ENCODE assay signal across 31 cellular contexts in the genomic region with DNA sequence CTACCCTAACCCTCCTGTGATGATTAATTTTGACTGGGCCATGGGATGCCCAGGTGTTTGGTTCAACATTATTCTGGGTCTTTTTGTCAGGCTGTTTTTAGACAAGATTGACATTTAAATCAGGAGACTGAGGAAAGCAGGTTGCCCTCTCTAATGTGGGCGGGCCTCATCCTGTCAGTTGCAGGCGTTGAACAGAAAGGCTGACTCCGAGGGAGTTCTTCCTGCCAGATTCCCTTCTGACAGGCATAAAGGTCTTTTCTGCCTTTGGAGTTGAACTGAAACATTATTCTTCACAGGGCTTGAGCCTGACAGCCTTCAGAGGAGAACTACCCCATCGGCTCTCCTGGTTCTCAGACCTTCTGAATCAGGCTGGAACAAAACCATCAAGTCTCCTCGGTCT. TPM values are rescaled to one million over a fixed set of nuclear protein-coding genes. Genes with fewer than 3 reads are reported as not detected.
"Had no signal": no experiment of that assay in that cellular context is flagged by ENCODE, and none has a peak within 500 bp of the region (broad histone marks: within the 10 kb centered on the region; RNA-seq: fewer than 3 reads in every experiment).

No MANE protein-coding gene starts in this region.

- H3K27ac Mint-ChIP-seq: activated CD4-positive, alpha-beta T cell treated with anti-CD3 and anti-CD28 coated beads for 36 hours; activated CD4-positive, alpha-beta T cell treated with anti-CD3 and anti-CD28 coated beads, Interleukin-2, amount 10 ng/mL, durations not matched to agents 7 days and 5 days; activated CD8-positive, alpha-beta T cell treated with anti-CD3 and anti-CD28 coated beads, Interleukin-2, amount 10 ng/mL, durations not matched to agents 7 days and 5 days; activated naive CD4-positive, alpha-beta T cell treated with anti-CD3 and anti-CD28 coated beads, Interleukin-2, amount 50 U/mL, for 24 hours; activated naive CD8-positive, alpha-beta T cell treated with anti-CD3 and anti-CD28 coated beads, Interleukin-2, amount 10 ng/mL, durations not matched to agents 7 days and 5 days; activated T-cell treated with anti-CD3 and anti-CD28 coated beads, Interleukin-2, amount 50 U/mL, for 24 hours; activated T-helper 2 cell treated with anti-CD3 and anti-CD28 coated beads, Interferon-gamma antibody, Interleukin-2, Interleukin-4, amounts not matched to agents 10 μg/mL and 5 μg/mL and 100 μg/mL, durations not matched to agents 14 hours and 24 hours and 36 hours; T-helper 1 cell treated with Interleukin-12 subunit alpha and Interleukin-12 subunit beta and Interleukin-4 antibody, amounts not matched to agents 30 μg/mL and 1 μg/mL, for 36 hours; T-helper 2 cell treated with Interferon-gamma antibody and Interleukin-4, amounts not matched to agents 5 μg/mL and 100 μg/mL, for 36 hours had no signal

- H3K36me3 ChIP-seq: breast epithelium, Peyer's patch had no signal

- H3K27me3 Mint-ChIP-seq: activated CD4-positive, alpha-beta T cell treated with anti-CD3 and anti-CD28 coated beads for 36 hours; activated CD4-positive, alpha-beta T cell treated with anti-CD3 and anti-CD28 coated beads, Interleukin-2, amount 10 ng/mL, durations not matched to agents 7 days and 5 days; activated naive CD4-positive, alpha-beta T cell treated with anti-CD3 and anti-CD28 coated beads, Interleukin-2, amount 50 U/mL, for 24 hours; activated naive CD8-positive, alpha-beta T cell treated with anti-CD3 and anti-CD28 coated beads, Interleukin-2, amount 10 ng/mL, durations not matched to agents 7 days and 5 days; activated T-cell treated with anti-CD3 and anti-CD28 coated beads, Interleukin-2, amount 50 U/mL, for 24 hours had no signal

- DNase-seq: activated CD4-positive, alpha-beta T cell treated with anti-CD3 and anti-CD28 coated beads for 36 hours; activated CD4-positive, alpha-beta T cell treated with anti-CD3 and anti-CD28 coated beads, Interleukin-2, amount 10 ng/mL, durations not matched to agents 7 days and 5 days; activated CD4-positive, alpha-beta T cell treated with anti-CD3 and anti-CD28 coated beads, Interleukin-2, amount 50 U/mL, for 48 hours; activated CD8-positive, alpha-beta T cell treated with anti-CD3 and anti-CD28 coated beads, Interleukin-2, amount 10 ng/mL, durations not matched to agents 7 days and 5 days; activated gamma-delta T cell; activated naive CD4-positive, alpha-beta T cell treated with Interleukin-2 at 50 U/mL for 16 hours; activated naive CD8-positive, alpha-beta T cell treated with anti-CD3 and anti-CD28 coated beads, Interleukin-2, amount 10 ng/mL, durations not matched to agents 7 days and 5 days; activated T-cell treated with anti-CD3 and anti-CD28 coated beads, Interleukin-2, amount 50 U/mL, for 24 hours; body of pancreas; Karpas-422; NCI-H1105; NCI-H1417 treated with DMSO at 0.1 percent for 48 hours; NCI-H187 treated with DMSO at 0.1 percent for 48 hours; NCI-H2081 treated with DMSO at 0.1 percent for 48 hours; NCI-H510A; NCI-H526; NCI-H748 treated with DMSO at 0.1 percent for 48 hours; NK-92 treated with Interleukin-12 subunit alpha and Interleukin-12 subunit beta, amount 100 ng/mL, for 24 hours; PC-3; Peyer's patch; RPMI8226; SHP77 treated with DMSO at 0.1 percent for 48 hours; SK-N-SH had no signal

- H3K9me3 ChIP-seq: body of pancreas, breast epithelium, Peyer's patch, SJSA1, SK-N-SH had no signal

- H3K4me1 ChIP-seq: SJSA1 had no signal

- H3K9me3 Mint-ChIP-seq: activated CD4-positive, alpha-beta T cell treated with anti-CD3 and anti-CD28 coated beads, Interleukin-2, amount 10 ng/mL, durations not matched to agents 7 days and 5 days; activated naive CD4-positive, alpha-beta T cell treated with anti-CD3 and anti-CD28 coated beads, Interleukin-2, amount 50 U/mL, for 24 hours; activated naive CD8-positive, alpha-beta T cell treated with anti-CD3 and anti-CD28 coated beads, Interleukin-2, amount 10 ng/mL, durations not matched to agents 7 days and 5 days; activated T-cell treated with anti-CD3 and anti-CD28 coated beads, Interleukin-2, amount 50 U/mL, for 24 hours; activated T-helper 2 cell treated with anti-CD3 and anti-CD28 coated beads, Interferon-gamma antibody, Interleukin-2, Interleukin-4, amounts not matched to agents 10 μg/mL and 5 μg/mL and 100 μg/mL, durations not matched to agents 14 hours and 24 hours and 36 hours; T-helper 1 cell treated with Interleukin-12 subunit alpha and Interleukin-12 subunit beta and Interleukin-4 antibody, amounts not matched to agents 30 μg/mL and 1 μg/mL, for 36 hours; T-helper 2 cell treated with Interferon-gamma antibody and Interleukin-4, amounts not matched to agents 5 μg/mL and 100 μg/mL, for 36 hours had no signal

- ATAC-seq: activated CD4-positive, alpha-beta T cell treated with anti-CD3 and anti-CD28 coated beads for 36 hours; activated CD8-positive, alpha-beta T cell treated with anti-CD3 and anti-CD28 coated beads, Interleukin-2, amount 10 ng/mL, durations not matched to agents 7 days and 5 days; body of pancreas; PC-3 had no signal

- H3K27me3 ChIP-seq: body of pancreas, breast epithelium, Peyer's patch, SJSA1 had no signal

- H3K4me3 Mint-ChIP-seq: activated CD4-positive, alpha-beta T cell treated with anti-CD3 and anti-CD28 coated beads for 36 hours; activated CD4-positive, alpha-beta T cell treated with anti-CD3 and anti-CD28 coated beads, Interleukin-2, amount 10 ng/mL, durations not matched to agents 7 days and 5 days; activated CD8-positive, alpha-beta T cell treated with anti-CD3 and anti-CD28 coated beads, Interleukin-2, amount 10 ng/mL, durations not matched to agents 7 days and 5 days; activated naive CD4-positive, alpha-beta T cell treated with anti-CD3 and anti-CD28 coated beads, Interleukin-2, amount 50 U/mL, for 24 hours; activated naive CD8-positive, alpha-beta T cell treated with anti-CD3 and anti-CD28 coated beads, Interleukin-2, amount 10 ng/mL, durations not matched to agents 7 days and 5 days; activated T-cell treated with anti-CD3 and anti-CD28 coated beads, Interleukin-2, amount 50 U/mL, for 24 hours; T-helper 1 cell treated with Interleukin-12 subunit alpha and Interleukin-12 subunit beta and Interleukin-4 antibody, amounts not matched to agents 30 μg/mL and 1 μg/mL, for 36 hours; T-helper 2 cell treated with Interferon-gamma antibody and Interleukin-4, amounts not matched to agents 5 μg/mL and 100 μg/mL, for 36 hours had no signal

- H3K4me3 ChIP-seq: body of pancreas, breast epithelium, Peyer's patch, SJSA1 had no signal

- H3K27ac ChIP-seq: body of pancreas, breast epithelium, Peyer's patch, SJSA1 had no signal

RNA-seq across cellular contexts. Expression of a gene that starts 18.4 kb away (rescaled TPM):
- total RNA-seq: body of pancreas, PC-3 had no signal

RNA-seq across cellular contexts. Expression of a gene that starts 52.2 kb away (rescaled TPM):
- total RNA-seq: activated CD4-positive, alpha-beta T cell treated with anti-CD3 and anti-CD28 coated beads, Interleukin-2, amount 10 ng/mL, durations not matched to agents 7 days and 5 days; activated CD8-positive, alpha-beta T cell treated with anti-CD3 and anti-CD28 coated beads, Interleukin-2, amount 10 ng/mL, durations not matched to agents 7 days and 5 days; astrocyte; MCF 10A; SJSA1 had no signal
- polyA plus RNA-seq: SK-N-SH had no signal
